In genomic region chr3:170506556-170506955, GRCh38 we compare ENCODE assay signal across 1 cellular context.
TF ChIP-seq lines count a peak whose summit lies in the region.

No MANE protein-coding gene starts in this region.

TF ChIP-seq in K562, 482 proteins besides CTCF, POLR2A, EP300 and RAD21 (continued from another document and continues in another):
- TF ChIP-seq SFPQ (IDR thresholded peaks at IDR 0.05; ENCODE audit: low read depth, low read length) (no peak), RCOR1 (IDR thresholded peaks at IDR 0.05; ENCODE audit: borderline replicate concordance in 1 of 2, low read depth in 2 of 2, low read length in 2 of 2) (peak in 1 of 2 experiments; percentile 74; a peak in 1 of 4 replicates), KDM4B (IDR thresholded peaks at IDR 0.05; ENCODE audit: borderline replicate concordance in 2 of 2, low read depth in 1 of 2) (no peak), RBM34 (IDR thresholded peaks at IDR 0.05; ENCODE audit: borderline replicate concordance, insufficient read depth, low read length) (no peak), ELF1 (tag; IDR thresholded peaks at IDR 0.05) (peak; percentile 58), HNRNPH1 (optimal IDR thresholded peaks at IDR 0.05; ENCODE audit: low read depth, low read length) (no peak), MCM3 (IDR thresholded peaks at IDR 0.05) (no peak), CXXC5 (CRISPR knock-in tag; IDR thresholded peaks at IDR 0.05) (no peak; the same call in 1 of the 2 replicates), MLX (CRISPR knock-in tag; conservative IDR thresholded peaks at IDR 0.05) (no peak), THRB (CRISPR knock-in tag; conservative IDR thresholded peaks at IDR 0.05) (no peak), STAG1 (CRISPR knock-in tag; IDR thresholded peaks at IDR 0.05; ENCODE audit: borderline replicate concordance) (no peak), FOXM1 (IDR thresholded peaks at IDR 0.05; ENCODE audit: low read depth) (0 out of 2 replicates have a peak, but pooled peaks have one; percentile 61), FOXM1 (CRISPR knock-in tag; IDR thresholded peaks at IDR 0.05; ENCODE audit: low read depth) (no peak), SRSF7 (optimal IDR thresholded peaks at IDR 0.05; ENCODE audit: low read depth, low read length) (no peak), ZNF398 (CRISPR knock-in tag; IDR thresholded peaks at IDR 0.05) (no peak), PBX2 (CRISPR knock-in tag; IDR thresholded peaks at IDR 0.05; ENCODE audit: low read depth) (no peak), PBX2 (tag; conservative IDR thresholded peaks at IDR 0.05; ENCODE audit: low read depth) (no peak), SIRT6 (IDR thresholded peaks at IDR 0.05; ENCODE audit: low read depth, low read length) (no peak), PATZ1 (CRISPR knock-in tag; IDR thresholded peaks at IDR 0.05; ENCODE audit: borderline replicate concordance) (no peak), POLR2AphosphoS2 (IDR thresholded peaks at IDR 0.05; ENCODE audit: low read length) (no peak), TRIM28 (IDR thresholded peaks at IDR 0.05) (no peak), MAFG (tag; conservative IDR thresholded peaks at IDR 0.05) (peak; percentile 97), FOXK2 (conservative IDR thresholded peaks at IDR 0.05 in 1 of 2, IDR thresholded peaks at IDR 0.05 in 1 of 2; ENCODE audit: low read depth in 2 of 2) (peak; percentile 24 to 41; a peak in 1 of 4 replicates), CBFA2T3 (IDR thresholded peaks at IDR 0.05) (peak; percentile 32; the same call in 1 of the 2 replicates), GMEB1 (CRISPR knock-in tag; IDR thresholded peaks at IDR 0.05) (no peak), NFE2L1 (tag; IDR thresholded peaks at IDR 0.05; ENCODE audit: borderline replicate concordance, low read depth) (peak; percentile 95), ZNF766 (CRISPR knock-in tag; conservative IDR thresholded peaks at IDR 0.05) (no peak), RBM25 (IDR thresholded peaks at IDR 0.05; ENCODE audit: low read depth, low read length, severe bottlenecking) (no peak), SMARCE1 (IDR thresholded peaks at IDR 0.05) (peak; percentile 55; the same call in 1 of the 2 replicates), BCOR (IDR thresholded peaks at IDR 0.05) (no peak), ELF4 (CRISPR knock-in tag; IDR thresholded peaks at IDR 0.05) (no peak), ZNF717 (CRISPR knock-in tag; IDR thresholded peaks at IDR 0.05) (no peak), BACH1 (tag; IDR thresholded peaks at IDR 0.05) (peak; percentile 92), KDM1A (IDR thresholded peaks at IDR 0.05) (0 out of 4 replicates have a peak, but pooled peaks of 1 of the 2 experiments have one; percentile 7), ZC3H8 (IDR thresholded peaks at IDR 0.05) (no peak), HDAC2 (IDR thresholded peaks at IDR 0.05) (0 out of 2 replicates have a peak, but pooled peaks have one; percentile 25), C11orf30 (IDR thresholded peaks at IDR 0.05; ENCODE audit: low read depth) (peak; percentile 92)
- TF ChIP-seq, protein P1, sequence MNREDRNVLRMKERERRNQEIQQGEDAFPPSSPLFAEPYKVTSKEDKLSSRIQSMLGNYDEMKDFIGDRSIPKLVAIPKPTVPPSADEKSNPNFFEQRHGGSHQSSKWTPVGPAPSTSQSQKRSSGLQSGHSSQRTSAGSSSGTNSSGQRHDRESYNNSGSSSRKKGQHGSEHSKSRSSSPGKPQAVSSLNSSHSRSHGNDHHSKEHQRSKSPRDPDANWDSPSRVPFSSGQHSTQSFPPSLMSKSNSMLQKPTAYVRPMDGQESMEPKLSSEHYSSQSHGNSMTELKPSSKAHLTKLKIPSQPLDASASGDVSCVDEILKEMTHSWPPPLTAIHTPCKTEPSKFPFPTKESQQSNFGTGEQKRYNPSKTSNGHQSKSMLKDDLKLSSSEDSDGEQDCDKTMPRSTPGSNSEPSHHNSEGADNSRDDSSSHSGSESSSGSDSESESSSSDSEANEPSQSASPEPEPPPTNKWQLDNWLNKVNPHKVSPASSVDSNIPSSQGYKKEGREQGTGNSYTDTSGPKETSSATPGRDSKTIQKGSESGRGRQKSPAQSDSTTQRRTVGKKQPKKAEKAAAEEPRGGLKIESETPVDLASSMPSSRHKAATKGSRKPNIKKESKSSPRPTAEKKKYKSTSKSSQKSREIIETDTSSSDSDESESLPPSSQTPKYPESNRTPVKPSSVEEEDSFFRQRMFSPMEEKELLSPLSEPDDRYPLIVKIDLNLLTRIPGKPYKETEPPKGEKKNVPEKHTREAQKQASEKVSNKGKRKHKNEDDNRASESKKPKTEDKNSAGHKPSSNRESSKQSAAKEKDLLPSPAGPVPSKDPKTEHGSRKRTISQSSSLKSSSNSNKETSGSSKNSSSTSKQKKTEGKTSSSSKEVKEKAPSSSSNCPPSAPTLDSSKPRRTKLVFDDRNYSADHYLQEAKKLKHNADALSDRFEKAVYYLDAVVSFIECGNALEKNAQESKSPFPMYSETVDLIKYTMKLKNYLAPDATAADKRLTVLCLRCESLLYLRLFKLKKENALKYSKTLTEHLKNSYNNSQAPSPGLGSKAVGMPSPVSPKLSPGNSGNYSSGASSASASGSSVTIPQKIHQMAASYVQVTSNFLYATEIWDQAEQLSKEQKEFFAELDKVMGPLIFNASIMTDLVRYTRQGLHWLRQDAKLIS (CRISPR knock-in tag; IDR thresholded peaks at IDR 0.05), result no peak
- TF ChIP-seq, protein P2, sequence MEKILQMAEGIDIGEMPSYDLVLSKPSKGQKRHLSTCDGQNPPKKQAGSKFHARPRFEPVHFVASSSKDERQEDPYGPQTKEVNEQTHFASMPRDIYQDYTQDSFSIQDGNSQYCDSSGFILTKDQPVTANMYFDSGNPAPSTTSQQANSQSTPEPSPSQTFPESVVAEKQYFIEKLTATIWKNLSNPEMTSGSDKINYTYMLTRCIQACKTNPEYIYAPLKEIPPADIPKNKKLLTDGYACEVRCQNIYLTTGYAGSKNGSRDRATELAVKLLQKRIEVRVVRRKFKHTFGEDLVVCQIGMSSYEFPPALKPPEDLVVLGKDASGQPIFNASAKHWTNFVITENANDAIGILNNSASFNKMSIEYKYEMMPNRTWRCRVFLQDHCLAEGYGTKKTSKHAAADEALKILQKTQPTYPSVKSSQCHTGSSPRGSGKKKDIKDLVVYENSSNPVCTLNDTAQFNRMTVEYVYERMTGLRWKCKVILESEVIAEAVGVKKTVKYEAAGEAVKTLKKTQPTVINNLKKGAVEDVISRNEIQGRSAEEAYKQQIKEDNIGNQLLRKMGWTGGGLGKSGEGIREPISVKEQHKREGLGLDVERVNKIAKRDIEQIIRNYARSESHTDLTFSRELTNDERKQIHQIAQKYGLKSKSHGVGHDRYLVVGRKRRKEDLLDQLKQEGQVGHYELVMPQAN (IDR thresholded peaks at IDR 0.05; ENCODE audit: borderline replicate concordance), result no peak
- TF ChIP-seq, protein P3, sequence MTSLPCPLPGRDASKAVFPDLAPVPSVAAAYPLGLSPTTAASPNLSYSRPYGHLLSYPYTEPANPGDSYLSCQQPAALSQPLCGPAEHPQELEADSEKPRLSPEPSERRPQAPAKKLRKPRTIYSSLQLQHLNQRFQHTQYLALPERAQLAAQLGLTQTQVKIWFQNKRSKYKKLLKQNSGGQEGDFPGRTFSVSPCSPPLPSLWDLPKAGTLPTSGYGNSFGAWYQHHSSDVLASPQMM (CRISPR knock-in tag; IDR thresholded peaks at IDR 0.05), result no peak
- TF ChIP-seq, protein P4, sequence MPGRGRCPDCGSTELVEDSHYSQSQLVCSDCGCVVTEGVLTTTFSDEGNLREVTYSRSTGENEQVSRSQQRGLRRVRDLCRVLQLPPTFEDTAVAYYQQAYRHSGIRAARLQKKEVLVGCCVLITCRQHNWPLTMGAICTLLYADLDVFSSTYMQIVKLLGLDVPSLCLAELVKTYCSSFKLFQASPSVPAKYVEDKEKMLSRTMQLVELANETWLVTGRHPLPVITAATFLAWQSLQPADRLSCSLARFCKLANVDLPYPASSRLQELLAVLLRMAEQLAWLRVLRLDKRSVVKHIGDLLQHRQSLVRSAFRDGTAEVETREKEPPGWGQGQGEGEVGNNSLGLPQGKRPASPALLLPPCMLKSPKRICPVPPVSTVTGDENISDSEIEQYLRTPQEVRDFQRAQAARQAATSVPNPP (IDR thresholded peaks at IDR 0.05; ENCODE audit: borderline replicate concordance, insufficient read depth, insufficient read length), result no peak
